8 cellular contexts compared by ENCODE assay signal in genomic region chr17:81927653-81928496, GRCh38. TPM values are rescaled to one million over a fixed set of nuclear protein-coding genes. Genes with fewer than 3 reads are reported as not detected.
DNase-seq lines count a peak whose midpoint lies in the region; ATAC-seq and TF ChIP-seq lines count a peak whose summit lies in the region.

Gene MAFG, minus strand, starts transcription at chr17:81927735. Its CDS starts 4,550 bp downstream, at chr17:81923185.

- H3K36me3 Mint-ChIP-seq in chondrocyte (ENCODE audit: low read depth) = no peaks in the 10 kb centered on the region

- TF ChIP-seq CTCF in chondrocyte (IDR thresholded peaks at IDR 0.05) = peak; percentile 80

- ATAC-seq in GM19035 (IDR thresholded peaks at IDR 0.05; ENCODE audit: unreplicated experiment) (peak; percentile 64), HG03442 (IDR thresholded peaks at IDR 0.05; ENCODE audit: unreplicated experiment) (peak; percentile 59)

- H3K4me3 Mint-ChIP-seq in chondrocyte (ENCODE audit: unreplicated experiment) = peak within 1 kb of the TSS; percentile 83

- H3K27me3 Mint-ChIP-seq in chondrocyte (ENCODE audit: low read depth) = no peaks in the 10 kb centered on the region

- no peaks in the 10 kb centered on the region for H3K9me3 Mint-ChIP-seq in chondrocyte (ENCODE audit: low read depth)

- peak within 1 kb of the TSS; percentile 99 for H3K27ac Mint-ChIP-seq in chondrocyte (ENCODE audit: unreplicated experiment)

- peaks cover 39% of the 10 kb centered on the region for H3K4me1 Mint-ChIP-seq in chondrocyte (ENCODE audit: low read depth)

- DNase-seq in AG20443 (ENCODE audit: low spot score) (peak; percentile 97), NCI-H510A treated with DMSO at 0.1 percent for 48 hours (lab: John Stamatoyannopoulos, UW) (peak; percentile 94), chondrocyte (ENCODE audit: low spot score) (no peak), kidney tubule cell (ENCODE audit: low spot score) (peak; percentile 95)
- peak; percentile 77 to 86 for DNase-seq in activated CD4-positive, alpha-beta T cell treated with anti-CD3 and anti-CD28 coated beads for 24 hours (ENCODE audit: low read depth in 2 of 2)
- peak; percentile 76 to 85 (median 80) for DNase-seq in stimulated activated CD4-positive, alpha-beta T cell treated with anti-CD3 and anti-CD28 coated beads, Interleukin-1b, Interleukin-23, amount 100 ng/mL, for 24 hours (ENCODE audit: low read depth in 4 of 4, low spot score in 1 of 4)

RNA-seq across cellular contexts. Expression of gene MAFG, which starts in this region (rescaled TPM):
- total RNA-seq in chondrocyte = 28.3 to 38.1 TPM (median 37.8 TPM) in 3 replicates
